In the genomic region with DNA sequence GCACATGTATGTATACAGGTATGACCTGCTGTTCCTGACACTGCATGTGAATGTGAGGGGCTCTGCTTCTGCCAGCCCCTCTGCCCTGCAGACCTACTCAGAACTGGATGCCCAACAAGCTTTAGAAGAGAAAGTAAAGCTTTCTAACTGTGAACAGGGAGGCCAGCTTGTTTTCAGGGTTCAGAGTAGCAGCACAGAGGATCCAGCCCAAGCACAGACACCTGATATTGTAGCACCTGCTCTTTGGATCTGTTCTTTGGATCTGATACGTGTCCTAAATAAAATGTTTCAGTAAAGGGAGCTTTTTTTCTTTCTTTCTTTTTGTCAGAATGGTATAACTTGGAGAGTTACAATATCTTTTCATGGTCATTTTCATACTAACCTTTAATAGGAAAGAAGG, we compare ENCODE assay signal across 33 cellular contexts.
"Had no signal": no experiment of that assay in that cellular context is flagged by ENCODE, and none has a peak within 500 bp of the region (broad histone marks: within the 10 kb centered on the region; RNA-seq: fewer than 3 reads in every experiment).

No MANE protein-coding gene starts in this region.

- H3K27me3 Mint-ChIP-seq: activated B cell treated with CpG ODN at 0.5 μM for 24 hours; activated CD8-positive, alpha-beta memory T cell treated with anti-CD3 and anti-CD28 coated beads, Interleukin-2, amount 10 ng/mL, durations not matched to agents 7 days and 5 days; activated naive CD8-positive, alpha-beta T cell; central memory CD8-positive, alpha-beta T cell; effector memory CD8-positive, alpha-beta T cell; T-helper 17 cell had no signal

- H3K4me1 ChIP-seq: foreskin keratinocyte had no signal

- H3K4me3 Mint-ChIP-seq: activated B cell treated with CpG ODN at 0.5 μM for 24 hours; activated CD8-positive, alpha-beta memory T cell treated with anti-CD3 and anti-CD28 coated beads, Interleukin-2, amount 10 ng/mL, durations not matched to agents 7 days and 5 days; activated CD8-positive, alpha-beta T cell treated with anti-CD3 and anti-CD28 coated beads, Interleukin-2, amount 10 ng/mL, durations not matched to agents 7 days and 5 days; activated naive CD8-positive, alpha-beta T cell; activated T-helper 1 cell treated with anti-CD3 and anti-CD28 coated beads, Interleukin-12 subunit alpha, Interleukin-12 subunit beta, Interleukin-2, Interleukin-4 antibody, amounts not matched to agents 30 ng/mL and 10 ng/mL and 1 ng/mL, durations not matched to agents 14 hours and 24 hours and 36 hours; central memory CD8-positive, alpha-beta T cell; effector memory CD8-positive, alpha-beta T cell; T-helper 17 cell; T-helper 2 cell treated with Interferon-gamma antibody and Interleukin-4, amounts not matched to agents 5 μg/mL and 100 μg/mL, for 36 hours had no signal

- DNase-seq: activated B cell treated with CpG ODN at 0.5 μM for 24 hours; activated CD4-positive, alpha-beta T cell treated with anti-CD3 and anti-CD28 coated beads for 48 hours; activated CD4-positive, alpha-beta T cell treated with anti-CD3 and anti-CD28 coated beads, Interleukin-2, amount 50 U/mL, for 1 hour; activated CD4-positive, alpha-beta T cell treated with anti-CD3 and anti-CD28 coated beads, Interleukin-2, amount 50 U/mL, for 48 hours; activated CD8-positive, alpha-beta memory T cell treated with anti-CD3 and anti-CD28 coated beads, Interleukin-2, amount 10 ng/mL, durations not matched to agents 7 days and 5 days; activated CD8-positive, alpha-beta memory T cell treated with anti-CD3 and anti-CD28 coated beads, Interleukin-2, amount 50 U/mL, for 4 hours; activated CD8-positive, alpha-beta T cell treated with anti-CD3 and anti-CD28 coated beads, Interleukin-2, amount 10 ng/mL, durations not matched to agents 7 days and 5 days; activated gamma-delta T cell; activated naive CD4-positive, alpha-beta T cell treated with anti-CD3 and anti-CD28 coated beads, Interleukin-2, amount 50 U/mL, for 16 hours; activated naive CD4-positive, alpha-beta T cell treated with Interleukin-2 at 50 U/mL for 16 hours; activated T-cell treated with anti-CD3 and anti-CD28 coated beads, Interleukin-2, amount 50 U/mL, for 1 hour; activated T-cell treated with anti-CD3 and anti-CD28 coated beads, Interleukin-2, amount 50 U/mL, for 48 hours; amniotic stem cell; anterior cingulate cortex; brain microvascular endothelial cell; cortex of kidney; dermis blood vessel endothelial cell; effector CD4-positive, alpha-beta T cell; effector memory CD8-positive, alpha-beta T cell; erythroblast; foreskin keratinocyte; heart right ventricle; T-helper 1 cell; T-helper 17 cell; T1000; WERI-Rb-1 had no signal

- H3K9me3 ChIP-seq: esophagus muscularis mucosa, gastroesophageal sphincter, heart right ventricle had no signal

- ATAC-seq: activated CD4-positive, CD25-positive, alpha-beta regulatory T cell treated with anti-CD3 and anti-CD28 coated beads, Interleukin-2, amount 50 U/mL, for 24 hours; activated CD8-positive, alpha-beta memory T cell treated with anti-CD3 and anti-CD28 coated beads, Interleukin-2, amount 10 ng/mL, durations not matched to agents 7 days and 5 days; activated CD8-positive, alpha-beta T cell treated with anti-CD3 and anti-CD28 coated beads, Interleukin-2, amount 10 ng/mL, durations not matched to agents 7 days and 5 days; effector memory CD8-positive, alpha-beta T cell; foreskin keratinocyte; gastroesophageal sphincter; heart right ventricle; T-helper 17 cell had no signal

- H3K4me1 Mint-ChIP-seq: activated B cell treated with CpG ODN at 0.5 μM for 24 hours; activated CD8-positive, alpha-beta memory T cell treated with anti-CD3 and anti-CD28 coated beads, Interleukin-2, amount 10 ng/mL, durations not matched to agents 7 days and 5 days had no signal

- H3K27me3 ChIP-seq: brain microvascular endothelial cell, esophagus muscularis mucosa, foreskin keratinocyte, gastroesophageal sphincter, heart right ventricle had no signal

- H3K27ac Mint-ChIP-seq: activated B cell treated with CpG ODN at 0.5 μM for 24 hours; activated CD8-positive, alpha-beta memory T cell treated with anti-CD3 and anti-CD28 coated beads, Interleukin-2, amount 10 ng/mL, durations not matched to agents 7 days and 5 days; activated CD8-positive, alpha-beta T cell treated with anti-CD3 and anti-CD28 coated beads, Interleukin-2, amount 10 ng/mL, durations not matched to agents 7 days and 5 days; activated naive CD8-positive, alpha-beta T cell; activated T-helper 1 cell treated with anti-CD3 and anti-CD28 coated beads, Interleukin-12 subunit alpha, Interleukin-12 subunit beta, Interleukin-2, Interleukin-4 antibody, amounts not matched to agents 30 ng/mL and 10 ng/mL and 1 ng/mL, durations not matched to agents 14 hours and 24 hours and 36 hours; effector memory CD8-positive, alpha-beta T cell; T-helper 17 cell; T-helper 2 cell treated with Interferon-gamma antibody and Interleukin-4, amounts not matched to agents 5 μg/mL and 100 μg/mL, for 36 hours had no signal

- H3K4me3 ChIP-seq: esophagus muscularis mucosa, gastroesophageal sphincter, heart right ventricle had no signal

- H3K9me3 Mint-ChIP-seq: activated B cell treated with CpG ODN at 0.5 μM for 24 hours; activated T-helper 1 cell treated with anti-CD3 and anti-CD28 coated beads, Interleukin-12 subunit alpha, Interleukin-12 subunit beta, Interleukin-2, Interleukin-4 antibody, amounts not matched to agents 30 ng/mL and 10 ng/mL and 1 ng/mL, durations not matched to agents 14 hours and 24 hours and 36 hours; central memory CD8-positive, alpha-beta T cell; effector memory CD8-positive, alpha-beta T cell; T-helper 2 cell treated with Interferon-gamma antibody and Interleukin-4, amounts not matched to agents 5 μg/mL and 100 μg/mL, for 36 hours had no signal

- H3K27ac ChIP-seq: brain microvascular endothelial cell, esophagus muscularis mucosa, foreskin keratinocyte, gastroesophageal sphincter, heart right ventricle, WERI-Rb-1 had no signal
